Comparison of ENCODE assay signal across 5 cellular contexts in genomic region chr1:162880617-162881016, GRCh38. TPM values are rescaled to one million over a fixed set of nuclear protein-coding genes. Genes with fewer than 3 reads are reported as not detected.
"Had no signal": no experiment of that assay in that cellular context is flagged by ENCODE, and none has a peak within 500 bp of the region (broad histone marks: within the 10 kb centered on the region; RNA-seq: fewer than 3 reads in every experiment).

No MANE protein-coding gene starts in this region.

RNA-seq across cellular contexts. Expression of gene CCDC190, which starts 19.6 kb away (rescaled TPM):
- polyA plus RNA-seq: hepatocyte; immature natural killer cell; liver; mammary epithelial cell; naive thymus-derived CD4-positive, alpha-beta T cell had no signal
